21 cellular contexts compared by ENCODE assay signal in genomic region chr1:215754112-215754511, GRCh38.
DNase-seq lines count a peak whose midpoint lies in the region; ATAC-seq, FAIRE-seq and TF ChIP-seq lines count a peak whose summit lies in the region.
"Had no signal": no experiment of that assay in that cellular context is flagged by ENCODE, and none has a peak within 500 bp of the region (broad histone marks: within the 10 kb centered on the region; RNA-seq: fewer than 3 reads in every experiment).

No MANE protein-coding gene starts in this region.

- TF ChIP-seq POLR2A in GM12878 (IDR thresholded peaks at IDR 0.05; ENCODE audit: low read depth, low read length), result no peak

- H3K4me3 ChIP-seq in MM.1S (ENCODE audit: low read length) (no peak overlapping the region), GM12878 (no peak overlapping the region)
- H3K4me3 ChIP-seq: BLaER1, GM23248 had no signal

- no peaks in the 10 kb centered on the region for H3F3A ChIP-seq in MM.1S (ENCODE audit: insufficient read depth, low read length)

- no peak overlapping the region for H3K4me3 Mint-ChIP-seq in progenitor cell of endocrine pancreas (ENCODE audit: low read depth)
- H3K4me3 Mint-ChIP-seq: B cell; CD4-positive, CD25-positive, alpha-beta regulatory T cell; CD8-positive, alpha-beta T cell had no signal

- no peaks in the 10 kb centered on the region for H3K36me3 ChIP-seq in MM.1S (replicated peaks; ENCODE audit: insufficient read depth, low read length)
- H3K36me3 ChIP-seq in GM12878 (ENCODE audit: control insufficient read depth in 2 of 2, insufficient read depth in 2 of 2, low read length in 1 of 2), result no peaks in the 10 kb centered on the region
- H3K36me3 ChIP-seq: BLaER1 had no signal

- TF ChIP-seq CTCF in MM.1S (IDR thresholded peaks at IDR 0.05; ENCODE audit: low read length) (no peak), GM12878 (IDR thresholded peaks at IDR 0.05 in 2 of 3, conservative IDR thresholded peaks at IDR 0.05 in 1 of 3; ENCODE audit: control insufficient read depth in 2 of 3, extremely low read depth in 1 of 3, insufficient read depth in 1 of 3, low read depth in 3 of 3, low read length in 3 of 3) (no peak), progenitor cell of endocrine pancreas (IDR thresholded peaks at IDR 0.05; ENCODE audit: unreplicated experiment) (no peak)

- no peaks in the 10 kb centered on the region for H3K79me2 ChIP-seq in MM.1S (ENCODE audit: low read length)
- H3K79me2 ChIP-seq in GM12878 (ENCODE audit: control insufficient read depth, insufficient read depth, low read length), result no peaks in the 10 kb centered on the region

- BruUV-seq in GM12878 (replicated peaks; lab: Mats Ljungman, UMichigan), result no TSS peak

- RAD21 ChIA-PET in GM12878 (lab: Charles Lee; ENCODE audit: unreplicated experiment), result no interaction called here

- no peak overlapping the region for H3K27ac Mint-ChIP-seq in progenitor cell of endocrine pancreas
- H3K27ac Mint-ChIP-seq: B cell; CD4-positive, CD25-positive, alpha-beta regulatory T cell; CD8-positive, alpha-beta T cell had no signal

- H3K9me2 ChIP-seq in MM.1S (replicated peaks; ENCODE audit: insufficient read depth, low read length), result no peaks in the 10 kb centered on the region

- DNase-seq in NCI-H748 (lab: John Stamatoyannopoulos, UW; ENCODE audit: unreplicated experiment), result peak; percentile 37
- no peak for DNase-seq in NCI-H748 treated with DMSO at 0.1 percent for 48 hours (lab: John Stamatoyannopoulos, UW)
- DNase-seq in MM.1S, result peak; percentile 84
- DNase-seq in GM12878 (ENCODE audit: low read depth, low spot score), result no peak
- DNase-seq in progenitor cell of endocrine pancreas (ENCODE audit: low spot score, unreplicated experiment), result no peak
- DNase-seq: CD4-positive, CD25-positive, alpha-beta regulatory T cell; CD8-positive, alpha-beta T cell; DMS53; DMS79 treated with DMSO at 0.1 percent for 48 hours; GF-D8; GM23248; H7; HCEC 1CT had no signal

- POLR2A ChIA-PET in GM12878 (lab: Charles Lee), result interaction anchor here (0.7 kb wide), 1 partner anchor 57 kb away, joined by 3 read pairs; no protein-coding TSS in a partner anchor

- H3K9ac ChIP-seq in MM.1S (ENCODE audit: low read length) (no peak overlapping the region), GM12878 (ENCODE audit: control insufficient read depth, insufficient read depth, low read length) (no peak overlapping the region)
- H3K9ac ChIP-seq: BLaER1, GM23248 had no signal

- H3K27ac ChIP-seq in MM.1S (ENCODE audit: low read length) (no peak overlapping the region), GM12878 (ENCODE audit: control insufficient read depth, insufficient read depth) (no peak overlapping the region)
- H3K27ac ChIP-seq: 22Rv1, BLaER1, C4-2B, GM23248 had no signal

- no peaks in the 10 kb centered on the region for H3K27me3 ChIP-seq in MM.1S (replicated peaks; ENCODE audit: insufficient read depth, low read length)
- no peaks in the 10 kb centered on the region for H3K27me3 ChIP-seq in GM12878 (replicated peaks in 1 of 2; ENCODE audit: control insufficient read depth in 2 of 2, insufficient read depth in 2 of 2, low read length in 1 of 2)
- H3K27me3 ChIP-seq: BLaER1 had no signal

- FAIRE-seq in GM12878 (lab: Jason Lieb, UNC), result no peak
- FAIRE-seq: A204.1, GM12892, H1 had no signal

- peak overlapping the region; percentile 3; the same call in 1 of the 2 replicates for H3K4me2 ChIP-seq in MM.1S (ENCODE audit: low read depth, low read length)
- H3K4me2 ChIP-seq in GM12878 (ENCODE audit: control insufficient read depth, insufficient read depth), result no peak overlapping the region
- H3K4me2 ChIP-seq: BLaER1 had no signal

- no peaks in the 10 kb centered on the region for H3K4me1 Mint-ChIP-seq in progenitor cell of endocrine pancreas (ENCODE audit: low read depth)
- H3K4me1 Mint-ChIP-seq: B cell; CD4-positive, CD25-positive, alpha-beta regulatory T cell had no signal

- no peak for TF ChIP-seq EP300 in GM12878 (IDR thresholded peaks at IDR 0.05; ENCODE audit: borderline replicate concordance in 1 of 2, control insufficient read depth in 1 of 2, low read depth in 2 of 2, low read length in 2 of 2)

- H3K36me3 Mint-ChIP-seq in progenitor cell of endocrine pancreas (ENCODE audit: insufficient read depth), result no peaks in the 10 kb centered on the region
- H3K36me3 Mint-ChIP-seq: CD4-positive, CD25-positive, alpha-beta regulatory T cell; CD8-positive, alpha-beta T cell had no signal

- in situ Hi-C loops in GM12878 (cut with MboI), result no loop called here

- no peaks in the 10 kb centered on the region for H4K20me1 ChIP-seq in MM.1S (ENCODE audit: insufficient read depth, low read length)
- no peaks in the 10 kb centered on the region for H4K20me1 ChIP-seq in GM12878 (ENCODE audit: control insufficient read depth, insufficient read depth)
- H4K20me1 ChIP-seq: BLaER1 had no signal

- no peak overlapping the region for H2AFZ ChIP-seq in MM.1S (ENCODE audit: low read length)
- H2AFZ ChIP-seq in GM12878 (ENCODE audit: control insufficient read depth, low read depth, low read length), result no peak overlapping the region
- H2AFZ ChIP-seq: GM23248 had no signal

- no peaks in the 10 kb centered on the region for H3K9me3 Mint-ChIP-seq in progenitor cell of endocrine pancreas (ENCODE audit: low read depth)

- no peaks in the 10 kb centered on the region for H3K9me3 ChIP-seq in MM.1S (replicated peaks; ENCODE audit: insufficient read depth, low read length)
- no peaks in the 10 kb centered on the region for H3K9me3 ChIP-seq in GM12878 (replicated peaks; ENCODE audit: control insufficient read depth, insufficient read depth, low read length)
- H3K9me3 ChIP-seq: BLaER1 had no signal

- WGBS in GM12878 (ENCODE audit: insufficient coverage, insufficient replicate concordance, low lambda C conversion rate, missing lambda C conversion rate), result 16% methylated on average over 4 of the region's 4 CpGs

- intact Hi-C loops in GM12878 (cut with micrococcal nuclease; ENCODE audit: unreplicated experiment), result no loop called here

- H3K4me1 ChIP-seq in MM.1S (ENCODE audit: low read length) (peaks cover 14% of the 10 kb centered on the region), GM12878 (ENCODE audit: control insufficient read depth, insufficient read depth, low read length) (no peaks in the 10 kb centered on the region)
- H3K4me1 ChIP-seq: BLaER1 had no signal

- SMC1A ChIA-PET in GM12878 (lab: Charles Lee; ENCODE audit: uncharacterized antibody, unreplicated experiment), result interaction anchor here (0.6 to 1.1 kb wide), 3 partner anchors 12 to 324 kb away, joined by 3 to 4 read pairs (median 4); no protein-coding TSS in a partner anchor

- H3K27me3 Mint-ChIP-seq in progenitor cell of endocrine pancreas, result no peaks in the 10 kb centered on the region
- H3K27me3 Mint-ChIP-seq: B cell; CD4-positive, CD25-positive, alpha-beta regulatory T cell had no signal

- CTCF ChIA-PET in GM12878 (lab: Yijun Ruan, JAX), result interaction anchor here (0.6 to 1.5 kb wide), 3 partner anchors 64 to 467 kb away, joined by 3 to 4 read pairs (median 3); no protein-coding TSS in a partner anchor

- no peak for TF ChIP-seq RAD21 in GM12878 (IDR thresholded peaks at IDR 0.05; ENCODE audit: insufficient read depth, low read depth, low read length)

- ATAC-seq in GM12878 (peak; percentile 74), GM21390 (IDR thresholded peaks at IDR 0.05; ENCODE audit: unreplicated experiment) (no peak)
- ATAC-seq: CD8-positive, alpha-beta T cell had no signal

TF ChIP-seq in GM12878, 131 proteins besides CTCF, POLR2A, EP300 and RAD21:
- TF ChIP-seq KLF5 (IDR thresholded peaks at IDR 0.05; ENCODE audit: partially characterized antibody) (no peak), MEF2B (IDR thresholded peaks at IDR 0.05; ENCODE audit: partially characterized antibody, poor library complexity, severe bottlenecking) (peak; percentile 83)

Comparison
In these comparisons a context has a peak if more than half of its experiments do, and no peak if none do; other contexts are left out.
1. DNase-seq: peak in NCI-H748 (single experiment) and MM.1S (single experiment); none in NCI-H748 treated with DMSO at 0.1 percent for 48 hours (single experiment), GM12878 (single experiment) and progenitor cell of endocrine pancreas (single experiment).